In the genomic region with DNA sequence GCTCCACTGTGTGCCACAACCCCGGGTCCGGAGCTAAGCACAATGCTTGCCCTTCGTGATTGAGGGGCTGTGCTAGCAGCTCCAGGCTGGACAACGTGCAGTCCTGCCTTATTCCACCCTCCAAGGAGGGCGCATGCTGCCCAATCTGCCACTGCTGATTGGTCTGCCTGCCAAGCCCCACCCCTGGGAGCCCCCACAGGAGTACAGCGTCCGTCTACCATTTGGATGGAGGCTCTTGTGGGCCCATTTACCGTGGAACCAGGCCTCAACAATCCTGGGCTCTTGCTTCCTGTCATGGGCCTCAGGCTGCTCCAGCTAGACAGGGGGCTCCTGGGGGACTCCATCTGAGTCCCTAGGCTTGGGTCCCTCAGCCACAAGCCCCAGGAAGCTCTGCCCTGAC, we compare ENCODE assay signal across 18 cellular contexts.
DNase-seq lines count a peak whose midpoint lies in the region; ATAC-seq, FAIRE-seq and TF ChIP-seq lines count a peak whose summit lies in the region.
"Had no signal": no experiment of that assay in that cellular context is flagged by ENCODE, and none has a peak within 500 bp of the region (broad histone marks: within the 10 kb centered on the region; RNA-seq: fewer than 3 reads in every experiment).

No MANE protein-coding gene starts in this region.

- no peak for ATAC-seq in activated naive CD4-positive, alpha-beta T cell treated with anti-CD3 and anti-CD28 coated beads, Interleukin-2, amount 50 U/mL, for 72 hours
- ATAC-seq in K562 (peak; percentile 37; the same call in 1 of the 3 replicates), left colon (no peak)
- ATAC-seq: CD8-positive, alpha-beta T cell; GM23338 had no signal

- intact Hi-C loops in K562 (cut with micrococcal nuclease), result no loop called here
- intact Hi-C loops in left colon (cut with DNase I, micrococcal nuclease), result no loop called here
- intact Hi-C loops in uterus (cut with DNase I; ENCODE audit: low total_unique reads), result no loop called here

- peaks cover 16% of the 10 kb centered on the region for H3K4me1 Mint-ChIP-seq in activated naive CD4-positive, alpha-beta T cell treated with anti-CD3 and anti-CD28 coated beads, Interleukin-2, amount 10 ng/mL, durations not matched to agents 7 days and 5 days
- H3K4me1 Mint-ChIP-seq: GM23338 had no signal

- no peaks in the 10 kb centered on the region for H3K36me3 Mint-ChIP-seq in activated naive CD4-positive, alpha-beta T cell treated with anti-CD3 and anti-CD28 coated beads, Interleukin-2, amount 10 ng/mL, durations not matched to agents 7 days and 5 days
- peaks cover 4 to 7% of the 10 kb centered on the region in 2 donors for H3K36me3 Mint-ChIP-seq in activated naive CD4-positive, alpha-beta T cell treated with anti-CD3 and anti-CD28 coated beads, Interleukin-2, amount 50 U/mL, for 72 hours
- H3K36me3 Mint-ChIP-seq: CD8-positive, alpha-beta T cell had no signal

- no peaks in the 10 kb centered on the region for H3K79me2 ChIP-seq in K562 (ENCODE audit: control insufficient read depth, insufficient read depth, low read length)

- TF ChIP-seq POLR2A in K562 (conservative IDR thresholded peaks at IDR 0.05) (no peak), uterus (IDR thresholded peaks at IDR 0.05) (no peak)

- no peaks in the 10 kb centered on the region for H3K9me3 ChIP-seq in K562 (replicated peaks; ENCODE audit: control insufficient read depth, insufficient read depth, low read depth, low read length)
- H3K9me3 ChIP-seq in uterus, result peaks cover 0 to 5% of the 10 kb centered on the region in 2 donors
- H3K9me3 ChIP-seq: HAP-1 had no signal

- 5% methylated on average over 8 of the region's 8 CpGs for WGBS in K562 (ENCODE audit: insufficient coverage, low coverage, missing lambda C conversion rate)

- H3K9me1 ChIP-seq in K562 (ENCODE audit: control insufficient read depth, insufficient read depth, low read length), result no peaks in the 10 kb centered on the region

- no peak overlapping the region for H3K27ac Mint-ChIP-seq in activated naive CD4-positive, alpha-beta T cell treated with anti-CD3 and anti-CD28 coated beads, Interleukin-2, amount 10 ng/mL, durations not matched to agents 7 days and 5 days
- no peak overlapping the region for H3K27ac Mint-ChIP-seq in activated naive CD4-positive, alpha-beta T cell treated with anti-CD3 and anti-CD28 coated beads, Interleukin-2, amount 50 U/mL, for 72 hours
- H3K27ac Mint-ChIP-seq: B cell; CD8-positive, alpha-beta T cell; GM23338 had no signal

- DNase-seq in activated naive CD4-positive, alpha-beta T cell treated with anti-CD3 and anti-CD28 coated beads, Interleukin-2, amount 10 ng/mL, durations not matched to agents 7 days and 5 days, result peak; percentile 6
- no peak for DNase-seq in activated naive CD4-positive, alpha-beta T cell treated with anti-CD3 and anti-CD28 coated beads, Interleukin-2, amount 50 U/mL, for 72 hours (ENCODE audit: low spot score in 2 of 2)
- no peak for DNase-seq in K562 (ENCODE audit: extremely low read depth in 1 of 4, low spot score in 3 of 4)
- peak; percentile 74 for DNase-seq in mesenteric fat pad (ENCODE audit: low spot score)
- no peak for DNase-seq in NCI-H1694 (lab: John Stamatoyannopoulos, UW)
- DNase-seq in left colon, result no peak
- no peak for DNase-seq in uterus
- DNase-seq: 8988T; Calu3; CD8-positive, alpha-beta T cell; DMS79 treated with DMSO at 0.1 percent for 48 hours; GF-D8; IMR-90 had no signal

- no peaks in the 10 kb centered on the region for H4K20me1 ChIP-seq in K562 (replicated peaks; ENCODE audit: control insufficient read depth, insufficient read depth, low read length)

- H3K4me3 Mint-ChIP-seq in activated naive CD4-positive, alpha-beta T cell treated with anti-CD3 and anti-CD28 coated beads, Interleukin-2, amount 10 ng/mL, durations not matched to agents 7 days and 5 days, result no peak overlapping the region
- H3K4me3 Mint-ChIP-seq: B cell; CD8-positive, alpha-beta T cell; GM23338 had no signal

- no peak overlapping the region for H3K9ac ChIP-seq in K562 (ENCODE audit: insufficient read depth in 1 of 2, low read depth in 2 of 2, low read length in 2 of 2)
- H3K9ac ChIP-seq: BLaER1 treated with 17β-estradiol and CSF1 and Interleukin-3, amounts not matched to agents 10 nM and 100 nM had no signal

- H3K4me3 ChIP-seq in K562, result no peak overlapping the region
- H3K4me3 ChIP-seq in uterus, result no peak overlapping the region
- H3K4me3 ChIP-seq: BLaER1 treated with 17β-estradiol and CSF1 and Interleukin-3, amounts not matched to agents 10 nM and 100 nM; GM23338; HAP-1 had no signal

- H3K4me2 ChIP-seq in K562 (ENCODE audit: insufficient read depth, low read length), result no peak overlapping the region
- H3K4me2 ChIP-seq: BLaER1 treated with 17β-estradiol and CSF1 and Interleukin-3, amounts not matched to agents 10 nM and 100 nM; GM23338 had no signal

- H3K27me3 ChIP-seq in K562 (ENCODE audit: control insufficient read depth in 2 of 2, insufficient read depth in 2 of 2, low read length in 2 of 2), result peaks cover 4 to 20% of the 10 kb centered on the region in 2 experiments; a peak in 3 of 5 replicates
- H3K27me3 ChIP-seq in uterus, result no peaks in the 10 kb centered on the region
- H3K27me3 ChIP-seq: BLaER1 treated with 17β-estradiol and CSF1 and Interleukin-3, amounts not matched to agents 10 nM and 100 nM had no signal

- FAIRE-seq in K562 (lab: Jason Lieb, UNC), result no peak

- TF ChIP-seq RAD21 in K562 (CRISPR knock-in tag; conservative IDR thresholded peaks at IDR 0.05 in 1 of 2, IDR thresholded peaks at IDR 0.05 in 1 of 2), result no peak

- no peak for TF ChIP-seq CTCF in K562 (IDR thresholded peaks at IDR 0.05 in 2 of 3, conservative IDR thresholded peaks at IDR 0.05 in 1 of 3; ENCODE audit: insufficient read depth in 2 of 3, low read depth in 1 of 3, low read length in 3 of 3)
- TF ChIP-seq CTCF in uterus (IDR thresholded peaks at IDR 0.05), result no peak

- peaks cover 5% of the 10 kb centered on the region for H3K9me3 Mint-ChIP-seq in activated naive CD4-positive, alpha-beta T cell treated with anti-CD3 and anti-CD28 coated beads, Interleukin-2, amount 10 ng/mL, durations not matched to agents 7 days and 5 days
- H3K9me3 Mint-ChIP-seq in activated naive CD4-positive, alpha-beta T cell treated with anti-CD3 and anti-CD28 coated beads, Interleukin-2, amount 50 U/mL, for 72 hours, result peaks cover 4 to 5% of the 10 kb centered on the region in 2 donors

- POLR2A ChIA-PET in K562 (lab: Yijun Ruan, JAX), result interaction anchor here (0.6 to 0.7 kb wide), 2 partner anchors 18 to 152 kb away, joined by 3 read pairs; no protein-coding TSS in a partner anchor

- in situ Hi-C loops in K562 (cut with MboI), result no loop called here

- H2AFZ ChIP-seq in K562 (ENCODE audit: low read depth, low read length), result no peak overlapping the region
- H2AFZ ChIP-seq: GM23338 had no signal

- H3K36me3 ChIP-seq in K562 (ENCODE audit: control insufficient read depth, insufficient read depth, low read length) (no peaks in the 10 kb centered on the region), uterus (no peaks in the 10 kb centered on the region)
- H3K36me3 ChIP-seq: BLaER1 treated with 17β-estradiol and CSF1 and Interleukin-3, amounts not matched to agents 10 nM and 100 nM; HAP-1 had no signal

- H3K4me1 ChIP-seq in K562 (replicated peaks in 1 of 2; ENCODE audit: control insufficient read depth in 2 of 2, insufficient read depth in 2 of 2, low read length in 2 of 2) (no peaks in the 10 kb centered on the region; a peak in 1 of 5 replicates), uterus (no peaks in the 10 kb centered on the region)
- H3K4me1 ChIP-seq: HAP-1 had no signal

- CTCF ChIA-PET in activated naive CD4-positive, alpha-beta T cell treated with anti-CD3 and anti-CD28 coated beads, Interleukin-2, amount 10 ng/mL, durations not matched to agents 7 days and 5 days (lab: Charles Lee), result interaction anchor here (1.0 to 2.3 kb wide), 2 partner anchors 13 to 25 kb away, joined by 3 to 7 read pairs; no protein-coding TSS in a partner anchor
- CTCF ChIA-PET in K562 (lab: Yijun Ruan, JAX; ENCODE audit: low intra/inter-chr PET ratio), result no interaction called here

- no TSS peak for BruUV-seq in K562 (replicated peaks; lab: Mats Ljungman, UMichigan)

- no peak for TF ChIP-seq EP300 in K562 (IDR thresholded peaks at IDR 0.05; ENCODE audit: low read length)

- no peak overlapping the region for H3K27ac ChIP-seq in K562 (ENCODE audit: extremely low read depth, low read depth, low read length)
- H3K27ac ChIP-seq in uterus, result no peak overlapping the region
- H3K27ac ChIP-seq: BLaER1 treated with 17β-estradiol and CSF1 and Interleukin-3, amounts not matched to agents 10 nM and 100 nM; HL-60 had no signal

- peaks cover 14% of the 10 kb centered on the region for H3K27me3 Mint-ChIP-seq in activated naive CD4-positive, alpha-beta T cell treated with anti-CD3 and anti-CD28 coated beads, Interleukin-2, amount 10 ng/mL, durations not matched to agents 7 days and 5 days

TF ChIP-seq in K562, 482 proteins besides CTCF, POLR2A, EP300 and RAD21 (continues in another document):
- TF ChIP-seq, protein P1, sequence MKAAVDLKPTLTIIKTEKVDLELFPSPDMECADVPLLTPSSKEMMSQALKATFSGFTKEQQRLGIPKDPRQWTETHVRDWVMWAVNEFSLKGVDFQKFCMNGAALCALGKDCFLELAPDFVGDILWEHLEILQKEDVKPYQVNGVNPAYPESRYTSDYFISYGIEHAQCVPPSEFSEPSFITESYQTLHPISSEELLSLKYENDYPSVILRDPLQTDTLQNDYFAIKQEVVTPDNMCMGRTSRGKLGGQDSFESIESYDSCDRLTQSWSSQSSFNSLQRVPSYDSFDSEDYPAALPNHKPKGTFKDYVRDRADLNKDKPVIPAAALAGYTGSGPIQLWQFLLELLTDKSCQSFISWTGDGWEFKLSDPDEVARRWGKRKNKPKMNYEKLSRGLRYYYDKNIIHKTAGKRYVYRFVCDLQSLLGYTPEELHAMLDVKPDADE (conservative IDR thresholded peaks at IDR 0.05; ENCODE audit: control insufficient read depth, low read depth, low read length), result no peak
- TF ChIP-seq ETV1 (tag; conservative IDR thresholded peaks at IDR 0.05; ENCODE audit: low read depth) (no peak), CREB5 (CRISPR knock-in tag; IDR thresholded peaks at IDR 0.05) (no peak), MBD2 (IDR thresholded peaks at IDR 0.05; ENCODE audit: borderline replicate concordance, low read depth) (no peak), ZNF436 (CRISPR knock-in tag; IDR thresholded peaks at IDR 0.05) (no peak), EZH2 (IDR thresholded peaks at IDR 0.05; ENCODE audit: borderline replicate concordance, low read depth, low read length) (no peak), HEY1 (CRISPR knock-in tag; IDR thresholded peaks at IDR 0.05; ENCODE audit: borderline replicate concordance) (no peak)

Comparison
In these comparisons a context has a peak if more than half of its experiments do, and no peak if none do; other contexts are left out.
1. DNase-seq: peak in activated naive CD4-positive, alpha-beta T cell treated with anti-CD3 and anti-CD28 coated beads, Interleukin-2, amount 10 ng/mL, durations not matched to agents 7 days and 5 days (single experiment) and mesenteric fat pad (single experiment); none in activated naive CD4-positive, alpha-beta T cell treated with anti-CD3 and anti-CD28 coated beads, Interleukin-2, amount 50 U/mL, for 72 hours (0 of 2), K562 (0 of 4), NCI-H1694 (single experiment), left colon (0 of 2) and uterus (0 of 2).